8 cellular contexts compared by ENCODE assay signal in genomic region chr3:101852315-101852714, GRCh38. TPM values are rescaled to one million over a fixed set of nuclear protein-coding genes. Genes with fewer than 3 reads are reported as not detected.
DNase-seq lines count a peak whose midpoint lies in the region; ATAC-seq, FAIRE-seq and TF ChIP-seq lines count a peak whose summit lies in the region.
"Had no signal": no experiment of that assay in that cellular context is flagged by ENCODE, and none has a peak within 500 bp of the region (broad histone marks: within the 10 kb centered on the region; RNA-seq: fewer than 3 reads in every experiment).

No MANE protein-coding gene starts in this region.

- intact Hi-C loops in activated T-helper 1 cell treated with anti-CD3 and anti-CD28 coated beads, Interleukin-12 subunit alpha, Interleukin-12 subunit beta, Interleukin-2, Interleukin-4 antibody, amounts not matched to agents 30 ng/mL and 10 ng/mL and 1 ng/mL, durations not matched to agents 14 hours and 24 hours and 36 hours (cut with micrococcal nuclease) = loop anchor here (5.0 kb wide), 1 partner anchor 260 kb away; no protein-coding TSS in a partner anchor
- intact Hi-C loops in kidney (cut with DNase I) = no loop called here

- H3F3A ChIP-seq in GM23338 (replicated peaks; ENCODE audit: low read depth) = 0 out of 2 replicates have a peak, but pooled peaks cover 6% of the 10 kb centered on the region

- H3K4me3 Mint-ChIP-seq in GM23338 = peak overlapping the region; percentile 98; the same call in 1 of the 3 replicates
- H3K4me3 Mint-ChIP-seq in activated T-helper 1 cell treated with anti-CD3 and anti-CD28 coated beads, Interleukin-12 subunit alpha, Interleukin-12 subunit beta, Interleukin-2, Interleukin-4 antibody, amounts not matched to agents 30 ng/mL and 10 ng/mL and 1 ng/mL, durations not matched to agents 14 hours and 24 hours and 36 hours = peak overlapping the region; percentile 93
- H3K4me3 Mint-ChIP-seq in stimulated activated memory B cell treated with anti-CD40 and anti-IgM and Interleukin-4, amounts not matched to agents 10 μg/mL and 1 μg/mL and 100 μg/mL, for 72 hours = peak overlapping the region; percentile 88

- H3K4me1 ChIP-seq in GM23338 (ENCODE audit: insufficient read depth) (peaks cover 21% of the 10 kb centered on the region), kidney (ENCODE audit: control insufficient read depth in 1 of 2, insufficient read depth in 1 of 2, low read depth in 1 of 2, low read length in 2 of 2) (peaks cover 9 to 11% of the 10 kb centered on the region in 2 donors)

- H2AFZ ChIP-seq in GM23338 = no peak overlapping the region

- H3K27me3 Mint-ChIP-seq in GM23338 (ENCODE audit: insufficient read depth, low read depth, poor library complexity) = peaks cover 4% of the 10 kb centered on the region
- no peaks in the 10 kb centered on the region for H3K27me3 Mint-ChIP-seq in activated T-helper 1 cell treated with anti-CD3 and anti-CD28 coated beads, Interleukin-12 subunit alpha, Interleukin-12 subunit beta, Interleukin-2, Interleukin-4 antibody, amounts not matched to agents 30 ng/mL and 10 ng/mL and 1 ng/mL, durations not matched to agents 14 hours and 24 hours and 36 hours (ENCODE audit: insufficient read depth)
- H3K27me3 Mint-ChIP-seq in stimulated activated memory B cell treated with anti-CD40 and anti-IgM and Interleukin-4, amounts not matched to agents 10 μg/mL and 1 μg/mL and 100 μg/mL, for 72 hours = no peaks in the 10 kb centered on the region

- H3K9ac ChIP-seq in kidney (ENCODE audit: low read length in 2 of 2) = peak overlapping the region in 1 of 2 donors; percentile 52

- H3K4me3 ChIP-seq in GM23338 (peak overlapping the region; percentile 84; the same call in 1 of the 2 replicates), kidney (ENCODE audit: low read length in 2 of 2) (peak overlapping the region; percentile 91 to 99)

- H3K9me3 ChIP-seq in kidney (ENCODE audit: control insufficient read depth in 1 of 2, low read length in 2 of 2) = no peaks in the 10 kb centered on the region

- H3K79me2 ChIP-seq in GM23338 (replicated peaks; ENCODE audit: insufficient read depth) = peaks cover 40% of the 10 kb centered on the region

- peak overlapping the region; percentile 85; the same call in 1 of the 2 replicates for H3K4me2 ChIP-seq in GM23338

- H3K27ac Mint-ChIP-seq in GM23338 = peak overlapping the region; percentile 32; the same call in 1 of the 2 replicates
- H3K27ac Mint-ChIP-seq in activated T-helper 1 cell treated with anti-CD3 and anti-CD28 coated beads, Interleukin-12 subunit alpha, Interleukin-12 subunit beta, Interleukin-2, Interleukin-4 antibody, amounts not matched to agents 30 ng/mL and 10 ng/mL and 1 ng/mL, durations not matched to agents 14 hours and 24 hours and 36 hours = peak overlapping the region; percentile 96
- H3K27ac Mint-ChIP-seq in stimulated activated memory B cell treated with anti-CD40 and anti-IgM and Interleukin-4, amounts not matched to agents 10 μg/mL and 1 μg/mL and 100 μg/mL, for 72 hours = peak overlapping the region; percentile 97

- H3K9me2 ChIP-seq in GM23338 (ENCODE audit: insufficient read depth) = no peaks in the 10 kb centered on the region

- TF ChIP-seq CTCF in GM23338 (conservative IDR thresholded peaks at IDR 0.05; ENCODE audit: low read depth in 2 of 2) (no peak), kidney (IDR thresholded peaks at IDR 0.05; ENCODE audit: borderline replicate concordance, extremely low read depth, insufficient read depth) (no peak)

- FAIRE-seq in kidney (lab: Jason Lieb, UNC) = no peak
- FAIRE-seq: bronchial epithelial cell had no signal

- peaks cover 29% of the 10 kb centered on the region for H4K20me1 ChIP-seq in GM23338 (replicated peaks; ENCODE audit: insufficient read depth)

- H3K27ac ChIP-seq in GM23338 (ENCODE audit: low read depth) (0 out of 2 replicates have a peak overlapping the region, but pooled peaks have one; percentile 36), kidney (ENCODE audit: low read depth in 2 of 2, low read length in 2 of 2) (peak overlapping the region in 1 of 2 donors; percentile 41)

- ATAC-seq in GM23338 = no peak
- ATAC-seq in stimulated activated memory B cell treated with anti-CD40 and anti-IgM and Interleukin-4, amounts not matched to agents 10 μg/mL and 1 μg/mL and 100 μg/mL, for 72 hours = no peak

- no peaks in the 10 kb centered on the region for H3K27me3 ChIP-seq in GM23338 (ENCODE audit: insufficient read depth)

- H3K36me3 Mint-ChIP-seq in GM23338 (ENCODE audit: low read depth) = peaks cover 71% of the 10 kb centered on the region
- H3K36me3 Mint-ChIP-seq in activated T-helper 1 cell treated with anti-CD3 and anti-CD28 coated beads, Interleukin-12 subunit alpha, Interleukin-12 subunit beta, Interleukin-2, Interleukin-4 antibody, amounts not matched to agents 30 ng/mL and 10 ng/mL and 1 ng/mL, durations not matched to agents 14 hours and 24 hours and 36 hours (ENCODE audit: low read depth) = peaks cover 69% of the 10 kb centered on the region
- peaks cover 74% of the 10 kb centered on the region for H3K36me3 Mint-ChIP-seq in stimulated activated memory B cell treated with anti-CD40 and anti-IgM and Interleukin-4, amounts not matched to agents 10 μg/mL and 1 μg/mL and 100 μg/mL, for 72 hours

- no peak for DNase-seq in GM23338 (ENCODE audit: low spot score)
- no peak for DNase-seq in activated T-helper 1 cell treated with anti-CD3 and anti-CD28 coated beads, Interleukin-12 subunit alpha, Interleukin-12 subunit beta, Interleukin-2, Interleukin-4 antibody, amounts not matched to agents 30 ng/mL and 10 ng/mL and 1 ng/mL, durations not matched to agents 14 hours and 24 hours and 36 hours (ENCODE audit: low spot score)
- no peak for DNase-seq in kidney
- no peak for DNase-seq in amygdala (lab: John Stamatoyannopoulos, UW)
- DNase-seq in activated CD8-positive, alpha-beta memory T cell treated with anti-CD3 and anti-CD28 coated beads, Interleukin-2, amount 50 U/mL, for 4 hours = no peak
- no peak for DNase-seq in T-helper 9 cell

- no peaks in the 10 kb centered on the region; the same call in 2 of the 3 replicates for H3K9me3 Mint-ChIP-seq in GM23338
- H3K9me3 Mint-ChIP-seq in activated T-helper 1 cell treated with anti-CD3 and anti-CD28 coated beads, Interleukin-12 subunit alpha, Interleukin-12 subunit beta, Interleukin-2, Interleukin-4 antibody, amounts not matched to agents 30 ng/mL and 10 ng/mL and 1 ng/mL, durations not matched to agents 14 hours and 24 hours and 36 hours = no peaks in the 10 kb centered on the region
- no peaks in the 10 kb centered on the region for H3K9me3 Mint-ChIP-seq in stimulated activated memory B cell treated with anti-CD40 and anti-IgM and Interleukin-4, amounts not matched to agents 10 μg/mL and 1 μg/mL and 100 μg/mL, for 72 hours

- H3K4me1 Mint-ChIP-seq in GM23338 = peaks cover 26% of the 10 kb centered on the region
- H3K4me1 Mint-ChIP-seq in activated T-helper 1 cell treated with anti-CD3 and anti-CD28 coated beads, Interleukin-12 subunit alpha, Interleukin-12 subunit beta, Interleukin-2, Interleukin-4 antibody, amounts not matched to agents 30 ng/mL and 10 ng/mL and 1 ng/mL, durations not matched to agents 14 hours and 24 hours and 36 hours (ENCODE audit: low read depth) = peaks cover 80% of the 10 kb centered on the region
- H3K4me1 Mint-ChIP-seq in stimulated activated memory B cell treated with anti-CD40 and anti-IgM and Interleukin-4, amounts not matched to agents 10 μg/mL and 1 μg/mL and 100 μg/mL, for 72 hours = peaks cover 55% of the 10 kb centered on the region

- H3K36me3 ChIP-seq in GM23338 (ENCODE audit: insufficient read depth) (peaks cover 52% of the 10 kb centered on the region), kidney (ENCODE audit: control insufficient read depth in 1 of 2, insufficient read depth in 2 of 2, low read length in 2 of 2) (peaks cover 43 to 49% of the 10 kb centered on the region in 2 donors)

RNA-seq across cellular contexts. Expression of gene NFKBIZ, which starts 3.0 kb away (rescaled TPM):
- 13.1 and 18.2 TPM in 2 replicates for total RNA-seq in GM23338 (2014; rRNA removed; shearing (Covaris generic))
- polyA plus RNA-seq in GM23338 (2016; fragmentation: Nextera tagmentation; extraction: Ambion mirVana) = 14.1 TPM in 2 replicates
- 72.4 and 79.7 TPM in 2 replicates for total RNA-seq in activated T-helper 1 cell treated with anti-CD3 and anti-CD28 coated beads, Interleukin-12 subunit alpha, Interleukin-12 subunit beta, Interleukin-2, Interleukin-4 antibody, amounts not matched to agents 30 ng/mL and 10 ng/mL and 1 ng/mL, durations not matched to agents 14 hours and 24 hours and 36 hours
- 196 TPM for total RNA-seq in kidney
- polyA plus RNA-seq in kidney (ENCODE audit: insufficient read depth, low read depth, low replicate concordance) = 6.7 TPM

Comparison
In these comparisons a context has a peak if more than half of its experiments do, and no peak if none do; other contexts are left out.
1. H3K27ac Mint-ChIP-seq: peak in every context shown above with its lines; median percentile 97 in stimulated activated memory B cell treated with anti-CD40 and anti-IgM and Interleukin-4, amounts not matched to agents 10 μg/mL and 1 μg/mL and 100 μg/mL, for 72 hours; 96 in activated T-helper 1 cell treated with anti-CD3 and anti-CD28 coated beads, Interleukin-12 subunit alpha, Interleukin-12 subunit beta, Interleukin-2, Interleukin-4 antibody, amounts not matched to agents 30 ng/mL and 10 ng/mL and 1 ng/mL, durations not matched to agents 14 hours and 24 hours and 36 hours; 32 in GM23338.